In the genomic region with DNA sequence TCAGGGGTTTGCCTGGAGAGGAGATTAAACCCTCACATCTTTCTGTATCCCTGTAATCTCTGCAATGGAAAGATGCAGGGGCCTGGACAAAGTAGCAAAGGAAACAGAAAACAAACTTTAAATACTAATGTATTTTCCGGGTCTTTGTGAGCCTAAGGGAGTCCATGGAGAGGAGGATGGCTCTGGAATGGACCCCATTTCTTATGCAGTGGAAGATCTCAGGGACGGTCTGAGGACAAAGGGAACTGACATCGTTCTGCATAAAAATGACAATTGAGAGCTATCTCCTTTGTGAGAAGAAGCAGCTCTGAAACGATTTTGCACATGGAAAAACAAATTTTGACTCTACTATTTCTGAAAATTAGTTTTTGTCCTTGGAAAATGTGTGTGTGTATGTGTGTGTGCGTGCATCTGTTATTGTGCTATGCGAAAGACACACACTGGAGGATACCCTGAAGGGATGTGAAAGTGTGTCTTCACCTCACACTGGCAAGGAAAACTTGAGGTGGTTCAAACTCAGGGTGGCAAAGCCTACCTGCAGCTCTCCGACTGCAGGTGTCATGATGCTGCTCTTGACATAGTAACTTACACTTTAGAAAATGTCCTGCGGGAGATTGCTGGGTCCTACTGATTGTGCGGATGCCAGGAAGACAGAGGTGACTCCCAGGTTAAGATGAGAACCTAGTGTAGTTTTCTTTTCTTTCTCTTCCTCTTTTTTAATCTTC, we compare ENCODE assay signal across 1 cellular context.
TF ChIP-seq lines count a peak whose summit lies in the region.

No MANE protein-coding gene starts in this region.

TF ChIP-seq in H1, 55 proteins besides CTCF, POLR2A, EP300 and RAD21:
- TF ChIP-seq GABPA (IDR thresholded peaks at IDR 0.05; ENCODE audit: borderline replicate concordance, insufficient read depth, low read length) (no peak), PHF8 (conservative IDR thresholded peaks at IDR 0.05; ENCODE audit: low read depth, low read length) (no peak), KDM5A (IDR thresholded peaks at IDR 0.05; ENCODE audit: low read length) (no peak), CBX5 (IDR thresholded peaks at IDR 0.05; ENCODE audit: low read depth, low read length) (no peak), HDAC2 (IDR thresholded peaks at IDR 0.05; ENCODE audit: borderline replicate concordance in 1 of 2, low read depth in 2 of 2, low read length in 2 of 2) (peak in 1 of 2 experiments; percentile 91; a peak in 1 of 4 replicates), FOSL1 (IDR thresholded peaks at IDR 0.05; ENCODE audit: insufficient read depth, low read depth, low read length) (no peak), EGR1 (IDR thresholded peaks at IDR 0.05; ENCODE audit: borderline replicate concordance, low read depth, low read length) (no peak), SRF (IDR thresholded peaks at IDR 0.05; ENCODE audit: low read depth, low read length) (no peak), GTF2F1 (IDR thresholded peaks at IDR 0.05; ENCODE audit: borderline replicate concordance, low read depth, low read length) (no peak), MAFK (IDR thresholded peaks at IDR 0.05; ENCODE audit: low read depth, low read length) (no peak), TAF1 (IDR thresholded peaks at IDR 0.05; ENCODE audit: low read depth, low read length) (no peak), ASH2L (IDR thresholded peaks at IDR 0.05; ENCODE audit: low read length) (peak; percentile 41), CEBPB (IDR thresholded peaks at IDR 0.05; ENCODE audit: low read depth, low read length) (no peak), NANOG (IDR thresholded peaks at IDR 0.05; ENCODE audit: insufficient read depth, low read depth, low read length, poor library complexity, severe bottlenecking) (peak; percentile 89), CBX8 (IDR thresholded peaks at IDR 0.05; ENCODE audit: borderline replicate concordance, low read depth, low read length) (no peak), CHD1 (IDR thresholded peaks at IDR 0.05; ENCODE audit: low read depth, low read length) (no peak), CREB1 (IDR thresholded peaks at IDR 0.05) (no peak), RBBP5 (IDR thresholded peaks at IDR 0.05; ENCODE audit: borderline replicate concordance, low read depth, low read length) (no peak), POU5F1 (IDR thresholded peaks at IDR 0.05; ENCODE audit: low read depth, low read length) (0 out of 2 replicates have a peak, but pooled peaks have one; percentile 6), SIX5 (IDR thresholded peaks at IDR 0.05; ENCODE audit: low read depth, low read length) (no peak), YY1 (IDR thresholded peaks at IDR 0.05; ENCODE audit: low read depth, low read length) (0 out of 2 replicates have a peak, but pooled peaks have one; percentile 26), ZNF274 (IDR thresholded peaks at IDR 0.05; ENCODE audit: borderline replicate concordance, extremely low read depth, low read length) (no peak), SIN3A (conservative IDR thresholded peaks at IDR 0.05 in 1 of 2, IDR thresholded peaks at IDR 0.05 in 1 of 2; ENCODE audit: low read depth in 1 of 2, low read length in 2 of 2) (0 out of 4 replicates have a peak, but pooled peaks of 1 of the 2 experiments have one; percentile 70), SUZ12 (IDR thresholded peaks at IDR 0.05; ENCODE audit: low read length) (no peak), RXRA (IDR thresholded peaks at IDR 0.05; ENCODE audit: insufficient read depth, low read depth, low read length) (no peak)
- TF ChIP-seq, protein P1, sequence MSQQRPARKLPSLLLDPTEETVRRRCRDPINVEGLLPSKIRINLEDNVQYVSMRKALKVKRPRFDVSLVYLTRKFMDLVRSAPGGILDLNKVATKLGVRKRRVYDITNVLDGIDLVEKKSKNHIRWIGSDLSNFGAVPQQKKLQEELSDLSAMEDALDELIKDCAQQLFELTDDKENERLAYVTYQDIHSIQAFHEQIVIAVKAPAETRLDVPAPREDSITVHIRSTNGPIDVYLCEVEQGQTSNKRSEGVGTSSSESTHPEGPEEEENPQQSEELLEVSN (IDR thresholded peaks at IDR 0.05) = no peak
- TF ChIP-seq, protein P2, sequence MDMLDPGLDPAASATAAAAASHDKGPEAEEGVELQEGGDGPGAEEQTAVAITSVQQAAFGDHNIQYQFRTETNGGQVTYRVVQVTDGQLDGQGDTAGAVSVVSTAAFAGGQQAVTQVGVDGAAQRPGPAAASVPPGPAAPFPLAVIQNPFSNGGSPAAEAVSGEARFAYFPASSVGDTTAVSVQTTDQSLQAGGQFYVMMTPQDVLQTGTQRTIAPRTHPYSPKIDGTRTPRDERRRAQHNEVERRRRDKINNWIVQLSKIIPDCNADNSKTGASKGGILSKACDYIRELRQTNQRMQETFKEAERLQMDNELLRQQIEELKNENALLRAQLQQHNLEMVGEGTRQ (IDR thresholded peaks at IDR 0.05; ENCODE audit: low read length) = no peak
- TF ChIP-seq, protein P3, sequence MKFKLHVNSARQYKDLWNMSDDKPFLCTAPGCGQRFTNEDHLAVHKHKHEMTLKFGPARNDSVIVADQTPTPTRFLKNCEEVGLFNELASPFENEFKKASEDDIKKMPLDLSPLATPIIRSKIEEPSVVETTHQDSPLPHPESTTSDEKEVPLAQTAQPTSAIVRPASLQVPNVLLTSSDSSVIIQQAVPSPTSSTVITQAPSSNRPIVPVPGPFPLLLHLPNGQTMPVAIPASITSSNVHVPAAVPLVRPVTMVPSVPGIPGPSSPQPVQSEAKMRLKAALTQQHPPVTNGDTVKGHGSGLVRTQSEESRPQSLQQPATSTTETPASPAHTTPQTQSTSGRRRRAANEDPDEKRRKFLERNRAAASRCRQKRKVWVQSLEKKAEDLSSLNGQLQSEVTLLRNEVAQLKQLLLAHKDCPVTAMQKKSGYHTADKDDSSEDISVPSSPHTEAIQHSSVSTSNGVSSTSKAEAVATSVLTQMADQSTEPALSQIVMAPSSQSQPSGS (IDR thresholded peaks at IDR 0.05; ENCODE audit: low read length) = 0 out of 2 replicates have a peak, but pooled peaks have one; percentile 6
- TF ChIP-seq, protein P4, sequence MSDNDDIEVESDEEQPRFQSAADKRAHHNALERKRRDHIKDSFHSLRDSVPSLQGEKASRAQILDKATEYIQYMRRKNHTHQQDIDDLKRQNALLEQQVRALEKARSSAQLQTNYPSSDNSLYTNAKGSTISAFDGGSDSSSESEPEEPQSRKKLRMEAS (IDR thresholded peaks at IDR 0.05) = no peak
